In the genomic region with DNA sequence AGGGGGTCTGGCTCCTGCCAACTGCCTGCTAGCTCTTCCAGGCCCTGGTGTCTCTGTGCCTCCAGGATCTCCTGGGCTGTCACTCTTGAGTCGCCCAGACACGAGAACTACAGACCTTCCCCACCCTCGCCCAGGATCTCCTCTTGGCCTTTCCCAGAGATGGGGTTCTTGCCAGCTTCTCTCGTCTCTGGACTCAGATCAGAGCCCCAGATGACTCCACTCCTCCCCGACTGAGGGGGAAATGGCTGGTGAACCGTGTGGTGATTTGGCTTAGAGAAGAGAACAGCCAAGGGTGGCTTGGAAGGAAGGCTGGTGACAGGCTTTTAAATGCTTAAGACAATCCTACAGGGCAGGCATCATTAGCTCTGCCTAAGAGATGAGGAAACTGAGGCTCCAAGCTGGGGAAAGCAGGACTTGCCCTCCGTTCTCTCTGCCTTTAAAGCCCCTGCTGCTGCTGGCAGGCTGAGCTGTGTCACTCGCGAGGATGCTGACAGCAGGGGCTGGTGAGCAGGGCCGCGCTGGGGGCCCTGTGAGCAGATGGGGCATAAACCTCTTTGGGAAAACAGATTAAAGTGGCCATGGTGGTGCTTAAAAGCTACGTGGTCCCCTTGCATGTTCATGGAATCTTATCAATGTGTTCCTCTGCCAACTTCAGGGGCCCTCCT, we compare ENCODE assay signal across 22 cellular contexts.
DNase-seq lines count a peak whose midpoint lies in the region; ATAC-seq, FAIRE-seq and TF ChIP-seq lines count a peak whose summit lies in the region.
"Had no signal": no experiment of that assay in that cellular context is flagged by ENCODE, and none has a peak within 500 bp of the region (broad histone marks: within the 10 kb centered on the region; RNA-seq: fewer than 3 reads in every experiment).

No MANE protein-coding gene starts in this region.

- H2BK120ac ChIP-seq in mesendoderm (ENCODE audit: low read depth, low read length) = no peak overlapping the region

- H3K36me3 ChIP-seq in BE2C (no peaks in the 10 kb centered on the region), mesendoderm (ENCODE audit: control insufficient read depth, insufficient read depth, low read length) (no peaks in the 10 kb centered on the region)

- no peak overlapping the region for H4K5ac ChIP-seq in mesendoderm (ENCODE audit: low read length)

- H3K4me3 ChIP-seq in BE2C (ENCODE audit: low read depth, low read length) = no peak overlapping the region
- no peak overlapping the region for H3K4me3 ChIP-seq in mesendoderm (ENCODE audit: low read length)
- H3K4me3 ChIP-seq: A549, K562 had no signal

- H3K9me3 Mint-ChIP-seq in dendritic cell treated with granulocyte-macrophage colony-stimulating factor and Interleukin-4, amounts not matched to agents 40 ng/mL and 50 ng/mL, for 4 days = no peaks in the 10 kb centered on the region

- no peaks in the 10 kb centered on the region for H3K79me2 ChIP-seq in mesendoderm (ENCODE audit: control insufficient read depth, insufficient read depth, low read length)

- H3K4me1 ChIP-seq in BE2C = peaks cover 38% of the 10 kb centered on the region
- H3K4me1 ChIP-seq in mesendoderm (ENCODE audit: control insufficient read depth, low read depth, low read length) = no peaks in the 10 kb centered on the region
- H3K4me1 ChIP-seq: Caco-2 had no signal

- H3K9me3 ChIP-seq in BE2C = no peaks in the 10 kb centered on the region
- H3K9me3 ChIP-seq: A549, Caco-2, SK-N-SH had no signal

- H2BK15ac ChIP-seq in mesendoderm (replicated peaks; ENCODE audit: low read depth) = no peak overlapping the region

- no peak overlapping the region for H4K8ac ChIP-seq in mesendoderm (ENCODE audit: low read depth, low read length)

- H3K27ac Mint-ChIP-seq in dendritic cell treated with granulocyte-macrophage colony-stimulating factor and Interleukin-4, amounts not matched to agents 40 ng/mL and 50 ng/mL, for 4 days = peak overlapping the region; percentile 82
- H3K27ac Mint-ChIP-seq: CD4-positive, alpha-beta memory T cell had no signal

- no peak overlapping the region for H3K9ac ChIP-seq in mesendoderm (ENCODE audit: low read length)
- H3K9ac ChIP-seq: SK-N-SH had no signal

- H3K4me1 Mint-ChIP-seq in dendritic cell treated with granulocyte-macrophage colony-stimulating factor and Interleukin-4, amounts not matched to agents 40 ng/mL and 50 ng/mL, for 4 days (ENCODE audit: low read depth) = peaks cover 53% of the 10 kb centered on the region
- H3K4me1 Mint-ChIP-seq: CD4-positive, alpha-beta memory T cell had no signal

- H3K27me3 ChIP-seq in BE2C (no peaks in the 10 kb centered on the region), mesendoderm (ENCODE audit: insufficient read depth, low read length, poor library complexity) (no peaks in the 10 kb centered on the region)

- TF ChIP-seq CTCF in BE2C (IDR thresholded peaks at IDR 0.05; ENCODE audit: low read depth, low read length) = no peak
- no peak for TF ChIP-seq CTCF in D721Med (IDR thresholded peaks at IDR 0.05; ENCODE audit: insufficient read depth, missing control alignments)

- no peak overlapping the region for H3K23ac ChIP-seq in mesendoderm (ENCODE audit: low read length)

- no peaks in the 10 kb centered on the region for H3K36me3 Mint-ChIP-seq in dendritic cell treated with granulocyte-macrophage colony-stimulating factor and Interleukin-4, amounts not matched to agents 40 ng/mL and 50 ng/mL, for 4 days (ENCODE audit: low read depth)
- H3K36me3 Mint-ChIP-seq: CD4-positive, alpha-beta memory T cell had no signal

- no peak overlapping the region for H3K4me2 ChIP-seq in mesendoderm (ENCODE audit: low read length)
- H3K4me2 ChIP-seq: A549, SK-N-SH had no signal

- ATAC-seq in GM21526 (IDR thresholded peaks at IDR 0.05; ENCODE audit: low FRiP score, unreplicated experiment) = no peak
- ATAC-seq in HG03378 (IDR thresholded peaks at IDR 0.05; ENCODE audit: unreplicated experiment) = no peak
- ATAC-seq: A549, HepG2, K562 had no signal

- H3K27ac ChIP-seq in mesendoderm (ENCODE audit: low read depth, low read length) = no peak overlapping the region
- H3K27ac ChIP-seq: A549, HL-60 had no signal

- H2BK5ac ChIP-seq in mesendoderm (ENCODE audit: low read length) = no peak overlapping the region

- intact Hi-C loops in dendritic cell treated with granulocyte-macrophage colony-stimulating factor and Interleukin-4, amounts not matched to agents 40 ng/mL and 50 ng/mL, for 4 days (cut with micrococcal nuclease) = no loop called here

- peaks cover 7% of the 10 kb centered on the region for H3K27me3 Mint-ChIP-seq in dendritic cell treated with granulocyte-macrophage colony-stimulating factor and Interleukin-4, amounts not matched to agents 40 ng/mL and 50 ng/mL, for 4 days

- H3K79me1 ChIP-seq in mesendoderm (ENCODE audit: low read length) = no peaks in the 10 kb centered on the region

- no peak overlapping the region for H3K4ac ChIP-seq in mesendoderm (ENCODE audit: low read depth, low read length)

- H2AK5ac ChIP-seq in mesendoderm (ENCODE audit: low read length) = no peak overlapping the region

- no peak overlapping the region for H3K18ac ChIP-seq in mesendoderm (ENCODE audit: low read length)

- no peak overlapping the region for H3K56ac ChIP-seq in mesendoderm (ENCODE audit: low read length)

- H3K4me3 Mint-ChIP-seq in dendritic cell treated with granulocyte-macrophage colony-stimulating factor and Interleukin-4, amounts not matched to agents 40 ng/mL and 50 ng/mL, for 4 days = no peak overlapping the region
- H3K4me3 Mint-ChIP-seq: CD4-positive, alpha-beta memory T cell; H9 had no signal

- DNase-seq in BE2C (peak; percentile 36), D721Med (ENCODE audit: insufficient read length, low spot score) (peak; percentile 37), NCI-H82 treated with DMSO at 0.1 percent for 48 hours (lab: John Stamatoyannopoulos, UW; ENCODE audit: unreplicated experiment) (peak; percentile 85), mesendoderm (no peak), A172 (ENCODE audit: low spot score) (no peak)
- DNase-seq: Caco-2; CD4-positive, alpha-beta memory T cell; DMS53; GF-D8; H9; NCI-H1105; NCI-H146; NCI-H2029; SIG-M5; SK-N-SH had no signal

- no peak for FAIRE-seq in D721Med (lab: Jason Lieb, UNC)
- FAIRE-seq: A549, HepG2, K562 had no signal

- WGBS in mesendoderm (ENCODE audit: extremely low coverage, insufficient coverage, low lambda C conversion rate) = no CpG with 5 or more reads among the region's 12 CpGs

Comparison
In these comparisons a context has a peak if more than half of its experiments do, and no peak if none do; other contexts are left out.
1. DNase-seq: peak in BE2C (single experiment), D721Med (single experiment) and NCI-H82 treated with DMSO at 0.1 percent for 48 hours (single experiment); none in mesendoderm (single experiment) and A172 (single experiment).